ENCODE assay signal across 8 cellular contexts in the genomic region with DNA sequence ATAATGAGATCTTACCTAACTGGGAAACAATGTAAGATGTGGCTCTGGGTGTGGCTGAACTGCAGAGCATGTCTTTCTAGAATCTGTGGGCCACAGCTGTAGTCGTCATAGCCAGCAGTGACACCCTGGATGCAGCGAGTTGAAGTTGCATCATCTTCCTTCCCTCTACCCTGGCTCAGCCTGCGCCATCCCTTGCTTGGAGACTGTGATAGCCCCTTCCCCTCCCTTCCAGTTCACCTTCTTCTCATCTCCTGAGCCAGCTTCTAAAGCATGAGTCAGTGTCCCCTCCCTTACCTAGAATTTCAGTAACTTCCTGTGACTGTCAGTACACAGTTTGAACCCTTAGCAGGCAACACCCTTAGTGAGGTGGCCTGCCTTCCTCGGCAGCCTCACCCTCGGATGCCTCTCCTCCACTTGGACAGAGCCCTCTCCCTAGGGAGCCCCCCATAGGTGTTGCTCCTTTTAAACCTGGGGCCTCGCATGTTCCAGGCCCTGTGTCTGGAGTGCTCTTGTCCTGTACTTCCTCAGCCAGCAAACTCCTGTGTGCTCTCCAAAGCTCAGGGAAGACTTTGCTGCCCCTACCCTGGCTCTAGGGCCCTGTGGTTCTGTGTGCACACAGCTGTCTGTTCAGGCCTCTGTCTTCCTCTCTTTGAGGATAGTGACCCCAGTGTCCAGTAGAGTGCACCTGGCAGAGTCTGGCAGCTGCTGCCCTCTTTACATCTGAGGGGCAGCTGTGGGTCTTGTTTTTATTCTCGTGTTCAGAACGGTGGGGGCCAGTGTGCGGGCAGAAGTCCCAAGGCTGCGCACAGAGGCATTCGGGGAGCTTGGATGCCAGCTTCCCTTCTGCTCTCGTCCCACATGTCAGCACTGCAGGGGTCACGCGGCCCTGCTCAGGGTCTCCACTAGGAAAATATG. TPM values are rescaled to one million over a fixed set of nuclear protein-coding genes. Genes with fewer than 3 reads are reported as not detected.
A peak's percentile ranks its signal among the peaks of the same experiment; 100 is the strongest.
DNase-seq lines count a peak whose midpoint lies in the region; ATAC-seq, FAIRE-seq and TF ChIP-seq lines count a peak whose summit lies in the region.
"Had no signal": no experiment of that assay in that cellular context is flagged by ENCODE, and none has a peak within 500 bp of the region (broad histone marks: within the 10 kb centered on the region; RNA-seq: fewer than 3 reads in every experiment).

No MANE protein-coding gene starts in this region.

- H3K18ac ChIP-seq in trophoblast cell (ENCODE audit: low read length): no peak overlapping the region

- H3K36me3 ChIP-seq in H7 (replicated peaks; ENCODE audit: control insufficient read depth, insufficient read depth, low read length): peaks cover 38% of the 10 kb centered on the region
- peaks cover 47 to 51% of the 10 kb centered on the region in 2 experiments for H3K36me3 ChIP-seq in trophoblast cell (ENCODE audit: control insufficient read depth in 1 of 2, insufficient read depth in 2 of 2, low read length in 2 of 2)

- H3K4me3 ChIP-seq in H7 (ENCODE audit: insufficient read depth, low read depth, low read length): no peak overlapping the region
- no peak overlapping the region for H3K4me3 ChIP-seq in trophoblast cell (ENCODE audit: low read depth, low read length)

- no peak overlapping the region for H3K23ac ChIP-seq in trophoblast cell (ENCODE audit: low read length)

- H3K79me2 ChIP-seq in trophoblast cell (ENCODE audit: control insufficient read depth, insufficient read depth, low read length, poor library complexity): no peaks in the 10 kb centered on the region

- POLR2A ChIA-PET in RWPE1 (lab: Yijun Ruan, JAX; ENCODE audit: low non-redundant PET): interaction anchor here (1.0 kb wide), 1 partner anchor 90 kb away, joined by 3 read pairs; no protein-coding TSS in a partner anchor

- H3K27me3 Mint-ChIP-seq in brain: peaks cover 3% of the 10 kb centered on the region

- H3K9me3 Mint-ChIP-seq in brain: no peaks in the 10 kb centered on the region

- no peak overlapping the region for H2BK5ac ChIP-seq in trophoblast cell (ENCODE audit: low read depth, low read length, poor library complexity)

- H4K91ac ChIP-seq in trophoblast cell (ENCODE audit: low read depth, low read length): no peak overlapping the region

- ATAC-seq in GM21367 (IDR thresholded peaks at IDR 0.05; ENCODE audit: unreplicated experiment) (no peak), HG02885 (IDR thresholded peaks at IDR 0.05; ENCODE audit: poor library complexity, unreplicated experiment) (no peak)

- H3K27ac ChIP-seq in RWPE1 (peak overlapping the region; percentile 84), trophoblast cell (ENCODE audit: low read depth, low read length) (no peak overlapping the region)

- peaks cover 86% of the 10 kb centered on the region for H3K36me3 Mint-ChIP-seq in brain

- H3K4me2 ChIP-seq in trophoblast cell (ENCODE audit: low read length): no peak overlapping the region

- peaks cover 0 to 6% of the 10 kb centered on the region in 2 experiments for H3K4me1 ChIP-seq in trophoblast cell (ENCODE audit: control insufficient read depth in 1 of 2, insufficient read depth in 2 of 2, low read length in 2 of 2)

- H2AFZ ChIP-seq in trophoblast cell (ENCODE audit: insufficient read depth, low read length, poor library complexity): no peak overlapping the region

- H4K12ac ChIP-seq in trophoblast cell (ENCODE audit: low read depth, low read length): no peak overlapping the region

- CTCF ChIA-PET in RWPE1 (lab: Yijun Ruan, JAX): interaction anchor here (0.6 to 1.9 kb wide), 2 partner anchors 25 to 425 kb away, joined by 4 to 6 read pairs; no protein-coding TSS in a partner anchor

- no peak overlapping the region for H2BK120ac ChIP-seq in trophoblast cell (ENCODE audit: insufficient read depth, low read length, poor library complexity)

- no peak overlapping the region for H3K4me3 Mint-ChIP-seq in brain

- H2BK12ac ChIP-seq in trophoblast cell (ENCODE audit: low read length): no peak overlapping the region

- TF ChIP-seq CTCF in RWPE1 (conservative IDR thresholded peaks at IDR 0.05; ENCODE audit: low read depth) (no peak), brain (conservative IDR thresholded peaks at IDR 0.05) (no peak)

- no peaks in the 10 kb centered on the region for H3K79me1 ChIP-seq in trophoblast cell (ENCODE audit: low read length)

- peak overlapping the region in 3 of 5 experiments; percentile 5 to 71 (median 57) for H3K27ac Mint-ChIP-seq in brain

- no peak overlapping the region for H3K14ac ChIP-seq in trophoblast cell (ENCODE audit: low read length)

- no peak overlapping the region for H2AK5ac ChIP-seq in trophoblast cell (ENCODE audit: low read length)

- WGBS in trophoblast cell (ENCODE audit: extremely low coverage, insufficient coverage, insufficient read length): no CpG with 5 or more reads among the region's 14 CpGs

- no peaks in the 10 kb centered on the region for H3K9me3 ChIP-seq in trophoblast cell (ENCODE audit: insufficient read depth, low read depth, low read length)

- DNase-seq in H7: peak; percentile 13
- DNase-seq in RWPE1 (ENCODE audit: low spot score): peak; percentile 72
- peak; percentile 57 to 67 for DNase-seq in trophoblast cell
- no peak for DNase-seq in urothelium cell line (ENCODE audit: low spot score)

- H3K27me3 ChIP-seq in H7 (ENCODE audit: control insufficient read depth, insufficient read depth, low read length) (no peaks in the 10 kb centered on the region), trophoblast cell (ENCODE audit: insufficient read depth, low read length) (no peaks in the 10 kb centered on the region)

- H3K4me1 Mint-ChIP-seq in brain: no peaks in the 10 kb centered on the region

- H3K4ac ChIP-seq in trophoblast cell (ENCODE audit: low read depth, low read length): no peak overlapping the region

- FAIRE-seq in urothelium cell line (lab: Jason Lieb, UNC): no peak
- FAIRE-seq: GM19239 had no signal

- H3K9ac ChIP-seq in trophoblast cell (ENCODE audit: low read length): no peak overlapping the region

- no peak overlapping the region for H4K8ac ChIP-seq in trophoblast cell (ENCODE audit: low read depth, low read length)

RNA-seq across cellular contexts. Expression of a gene that starts 43.7 kb away (rescaled TPM):
- 14.0 TPM in 2 replicates for total RNA-seq in H7 (2014; rRNA removed; shearing (Covaris generic))
- 14.1 TPM for polyA plus RNA-seq in brain (ENCODE audit: insufficient read depth, low read depth, low replicate concordance)
- polyA plus RNA-seq in trophoblast cell (2013): 10.9 and 11.0 TPM in 2 replicates
